Comparison of ENCODE assay signal across 22 cellular contexts in the genomic region with DNA sequence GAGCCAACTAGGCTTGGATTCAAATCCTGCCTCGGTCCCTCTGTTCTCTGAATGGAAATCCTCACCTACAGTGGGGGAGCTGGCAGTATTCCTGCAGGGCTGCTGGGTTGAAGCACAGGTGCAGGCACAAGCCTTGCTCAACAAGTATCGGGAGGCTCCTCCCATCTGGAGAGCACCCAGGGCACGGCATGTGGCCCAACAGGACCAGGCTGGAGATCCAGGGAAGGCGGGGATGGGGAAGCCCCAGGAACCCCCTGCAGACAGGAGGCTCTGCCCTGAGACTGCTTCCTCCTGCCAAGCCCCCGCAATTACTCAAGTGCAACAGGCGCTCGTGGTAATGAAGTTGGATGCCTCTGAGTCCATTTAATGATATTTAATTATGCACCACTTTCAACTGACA.
DNase-seq lines count a peak whose midpoint lies in the region; ATAC-seq lines count a peak whose summit lies in the region.
"Had no signal": no experiment of that assay in that cellular context is flagged by ENCODE, and none has a peak within 500 bp of the region (broad histone marks: within the 10 kb centered on the region; RNA-seq: fewer than 3 reads in every experiment).

No MANE protein-coding gene starts in this region.

- no peak overlapping the region for H3K27ac ChIP-seq in Karpas-422 (ENCODE audit: low read length)
- H3K27ac ChIP-seq: A549, Peyer's patch, SJCRH30 had no signal

- ATAC-seq in esophagus mucosa (peak; percentile 51), GM21737 (IDR thresholded peaks at IDR 0.05; ENCODE audit: unreplicated experiment) (no peak)
- ATAC-seq: A549, T-cell had no signal

- no peaks in the 10 kb centered on the region for H3K36me3 ChIP-seq in Karpas-422 (ENCODE audit: insufficient read depth, low read length)
- H3K36me3 ChIP-seq: BE2C, Peyer's patch, SJCRH30 had no signal

- H2AFZ ChIP-seq in Karpas-422 (ENCODE audit: low read length), result no peak overlapping the region

- no peaks in the 10 kb centered on the region for H3K79me2 ChIP-seq in Karpas-422 (ENCODE audit: low read length)

- peak; percentile 51 for DNase-seq in NCI-H2227 (lab: John Stamatoyannopoulos, UW; ENCODE audit: unreplicated experiment)
- no peak for DNase-seq in NCI-H2227 treated with DMSO at 0.1 percent for 48 hours (lab: John Stamatoyannopoulos, UW)
- peak; percentile 90 for DNase-seq in NCI-H345 (lab: John Stamatoyannopoulos, UW)
- DNase-seq in NCI-H82 (lab: John Stamatoyannopoulos, UW), result no peak
- no peak for DNase-seq in Karpas-422
- DNase-seq: BE2C; Caco-2; CD4-positive, alpha-beta T cell; DMS153; HFFc6; Kasumi-1; NCI-H1048; NCI-H1694 treated with DMSO at 0.1 percent for 48 hours; NCI-H2081 treated with DMSO at 0.1 percent for 48 hours; NCI-H510A treated with DMSO at 0.1 percent for 48 hours; NCI-H748 treated with DMSO at 0.1 percent for 48 hours; Peyer's patch; SJCRH30; T-cell had no signal

- H4K20me1 ChIP-seq in Karpas-422 (ENCODE audit: insufficient read depth, low read depth, low read length), result no peaks in the 10 kb centered on the region

- no peak overlapping the region for H3K4me2 ChIP-seq in Karpas-422 (ENCODE audit: low read depth, low read length, poor library complexity, severe bottlenecking)
- H3K4me2 ChIP-seq: A549 had no signal

- no peaks in the 10 kb centered on the region for H3K9me3 ChIP-seq in Karpas-422 (ENCODE audit: low read length)
- H3K9me3 ChIP-seq: A549, BE2C, Caco-2, Peyer's patch, SJCRH30 had no signal

- H3K9me2 ChIP-seq in Karpas-422 (replicated peaks; ENCODE audit: insufficient read depth, low read length), result no peaks in the 10 kb centered on the region

- H3K4me1 ChIP-seq in Karpas-422 (ENCODE audit: low read length), result no peaks in the 10 kb centered on the region
- H3K4me1 ChIP-seq: A549, Caco-2, Peyer's patch, SJCRH30 had no signal

- no peak overlapping the region for H3K4me3 ChIP-seq in Karpas-422 (ENCODE audit: low read length)
- H3K4me3 ChIP-seq: A549, Peyer's patch, SJCRH30 had no signal

- H3K27me3 ChIP-seq in Karpas-422 (ENCODE audit: low read length), result no peaks in the 10 kb centered on the region
- H3K27me3 ChIP-seq: Peyer's patch had no signal

- no peak overlapping the region for H3K9ac ChIP-seq in Karpas-422 (ENCODE audit: low read length)

Comparison
In these comparisons a context has a peak if more than half of its experiments do, and no peak if none do; other contexts are left out.
1. DNase-seq: peak in NCI-H2227 (single experiment) and NCI-H345 (single experiment); none in NCI-H2227 treated with DMSO at 0.1 percent for 48 hours (single experiment), NCI-H82 (single experiment) and Karpas-422 (single experiment).